ENCODE assay signal across 1 cellular context in genomic region chr9:105656131-105656921, GRCh38.
TF ChIP-seq lines count a peak whose summit lies in the region.

No MANE protein-coding gene starts in this region.

TF ChIP-seq in K562, 482 proteins besides CTCF, POLR2A, EP300 and RAD21 (continued from another document and continues in another):
- TF ChIP-seq FIP1L1 (IDR thresholded peaks at IDR 0.05; ENCODE audit: low read depth, low read length, poor library complexity, severe bottlenecking) (peak; percentile 55), ARID2 (IDR thresholded peaks at IDR 0.05) (0 out of 2 replicates have a peak, but pooled peaks have one; percentile 25), ZNF124 (CRISPR knock-in tag; IDR thresholded peaks at IDR 0.05) (no peak; the same call in 1 of the 2 replicates), ZNF551 (CRISPR knock-in tag; IDR thresholded peaks at IDR 0.05) (no peak), CHD2 (IDR thresholded peaks at IDR 0.05; ENCODE audit: low read depth, low read length) (peak; percentile 13; the same call in 1 of the 2 replicates), HBP1 (CRISPR knock-in tag; IDR thresholded peaks at IDR 0.05) (no peak), TARDBP (IDR thresholded peaks at IDR 0.05) (no peak), CXXC5 (CRISPR knock-in tag; IDR thresholded peaks at IDR 0.05) (peak; percentile 93), RERE (CRISPR knock-in tag; IDR thresholded peaks at IDR 0.05; ENCODE audit: borderline replicate concordance) (0 out of 2 replicates have a peak, but pooled peaks have one; percentile 0), ZNF263 (CRISPR knock-in tag; IDR thresholded peaks at IDR 0.05; ENCODE audit: borderline replicate concordance) (peak; percentile 16; the same call in 1 of the 2 replicates), HDAC1 (IDR thresholded peaks at IDR 0.05) (peak in 1 of 2 experiments; percentile 39; a peak in 2 of 4 replicates), HMGXB4 (CRISPR knock-in tag; IDR thresholded peaks at IDR 0.05) (0 out of 2 replicates have a peak, but pooled peaks have one; percentile 72), ZNF398 (CRISPR knock-in tag; IDR thresholded peaks at IDR 0.05) (no peak), TAF1 (IDR thresholded peaks at IDR 0.05; ENCODE audit: control insufficient read depth, extremely low read depth, insufficient read depth, low read length, severe bottlenecking) (peak; percentile 40), PHF8 (IDR thresholded peaks at IDR 0.05; ENCODE audit: borderline replicate concordance, low read length) (peak; percentile 68; the same call in 1 of the 2 replicates), TEAD1 (CRISPR knock-in tag; IDR thresholded peaks at IDR 0.05) (peak in 1 of 2 experiments; percentile 76; a peak in 1 of 4 replicates), ZNF217 (CRISPR knock-in tag; IDR thresholded peaks at IDR 0.05) (peak; percentile 44; the same call in 1 of the 2 replicates), KAT7 (CRISPR knock-in tag; IDR thresholded peaks at IDR 0.05; ENCODE audit: borderline replicate concordance) (peak; percentile 78), FOXK1 (CRISPR knock-in tag; IDR thresholded peaks at IDR 0.05; ENCODE audit: borderline replicate concordance) (0 out of 2 replicates have a peak, but pooled peaks have one; percentile 71), ZNF592 (IDR thresholded peaks at IDR 0.05) (peak; percentile 82), YY1 (IDR thresholded peaks at IDR 0.05; ENCODE audit: borderline replicate concordance in 1 of 3, control insufficient read depth in 1 of 3, extremely low read depth in 1 of 3, insufficient read depth in 3 of 3, insufficient read length in 1 of 3, insufficient replicate concordance in 2 of 3, low read depth in 1 of 3, low read length in 2 of 3) (peak in 1 of 3 experiments; percentile 31), ETV1 (tag; conservative IDR thresholded peaks at IDR 0.05; ENCODE audit: low read depth) (no peak), RNF2 (IDR thresholded peaks at IDR 0.05) (peak; percentile 32; the same call in 1 of the 2 replicates), ZNF512 (tag; IDR thresholded peaks at IDR 0.05) (no peak), RBM22 (IDR thresholded peaks at IDR 0.05; ENCODE audit: low read depth, low read length, poor library complexity, severe bottlenecking) (peak; percentile 57), ASH1L (IDR thresholded peaks at IDR 0.05; ENCODE audit: borderline replicate concordance, low read depth, partially characterized antibody) (no peak), EGR1 (conservative IDR thresholded peaks at IDR 0.05) (0 out of 2 replicates have a peak, but pooled peaks have one; percentile 15), CREB3L1 (IDR thresholded peaks at IDR 0.05; ENCODE audit: borderline replicate concordance, low read depth) (peak; percentile 61; the same call in 1 of the 2 replicates), MAX (CRISPR knock-in tag; IDR thresholded peaks at IDR 0.05) (peak; percentile 86), ZKSCAN1 (IDR thresholded peaks at IDR 0.05; ENCODE audit: low read depth, low read length) (no peak), ATF6 (CRISPR knock-in tag; IDR thresholded peaks at IDR 0.05) (0 out of 2 replicates have a peak, but pooled peaks have one; percentile 74), L3MBTL2 (IDR thresholded peaks at IDR 0.05) (peak; percentile 96)
